ENCODE assay signal across 8 cellular contexts in genomic region chr7:139133335-139134139, GRCh38. TPM values are rescaled to one million over a fixed set of nuclear protein-coding genes. Genes with fewer than 3 reads are reported as not detected.
DNase-seq lines count a peak whose midpoint lies in the region; ATAC-seq, FAIRE-seq and TF ChIP-seq lines count a peak whose summit lies in the region.

No MANE protein-coding gene starts in this region.

- no peaks in the 10 kb centered on the region for H3K36me3 ChIP-seq in spleen

- intact Hi-C loops in spleen (cut with DNase I; ENCODE audit: low total_unique reads), result no loop called here

- FAIRE-seq in islet of Langerhans (lab: Jason Lieb, UNC), result peak; percentile 30

- DNase-seq in AG08396 (ENCODE audit: low spot score) (peak; percentile 88), NCI-H2227 treated with DMSO at 0.1 percent for 48 hours (lab: John Stamatoyannopoulos, UW) (peak; percentile 91), caudate nucleus (lab: John Stamatoyannopoulos, UW) (peak in 60 of 61 donors; percentile 8 to 92 (median 76)), spleen (peak; percentile 98)
- DNase-seq in activated CD4-positive, CD25-positive, alpha-beta regulatory T cell (lab: John Stamatoyannopoulos, UW), result peak; percentile 73 to 76 (median 76)

- peak overlapping the region; percentile 42 to 71 (median 53) for H3K4me3 ChIP-seq in spleen

- H3K27ac ChIP-seq in caudate nucleus (ENCODE audit: low read depth, low read length) (peak overlapping the region; percentile 64), spleen (peak overlapping the region in 7 of 8 donors; percentile 67 to 91 (median 74))

- TF ChIP-seq POLR2A in spleen (IDR thresholded peaks at IDR 0.05), result no peak

- no peaks in the 10 kb centered on the region for H3K27me3 ChIP-seq in spleen (replicated peaks in 1 of 7)

- peak; percentile 98 for ATAC-seq in GM18907 (IDR thresholded peaks at IDR 0.05; ENCODE audit: unreplicated experiment)
- peak; percentile 93 for ATAC-seq in HG03135 (IDR thresholded peaks at IDR 0.05; ENCODE audit: unreplicated experiment)

- 1 to 3% (median 1%) methylated on average over 35 to 36 of the region's 36 CpGs for WGBS in spleen, 5 donors

- H3K9me3 ChIP-seq in spleen, result no peaks in the 10 kb centered on the region

- H3K4me1 ChIP-seq in spleen, result peaks cover 4 to 50% (median 27%) of the 10 kb centered on the region in 6 donors

- TF ChIP-seq CTCF in spleen (IDR thresholded peaks at IDR 0.05 in 8 of 11, conservative IDR thresholded peaks at IDR 0.05 in 3 of 11), result peak in 1 of 11 experiments; percentile 25

RNA-seq across cellular contexts. Expression of gene ZC3HAV1, which starts 24.0 kb away (rescaled TPM):
- 10 to 100 TPM; 53.4 to 82.4 (median 68.3) TPM for total RNA-seq in spleen
- 10 to 100 TPM; 12.7 to 19.0 (median 13.0) TPM for polyA plus RNA-seq in spleen

Comparison
In these comparisons a context has a peak if more than half of its experiments do, and no peak if none do; other contexts are left out.
1. Peak in every context shown above with its lines: DNase-seq, ATAC-seq, H3K4me3 ChIP-seq and H3K27ac ChIP-seq.